In genomic region chr2:143161982-143162837, GRCh38 we compare ENCODE assay signal across 8 cellular contexts. TPM values are rescaled to one million over a fixed set of nuclear protein-coding genes. Genes with fewer than 3 reads are reported as not detected.
DNase-seq lines count a peak whose midpoint lies in the region; ATAC-seq and TF ChIP-seq lines count a peak whose summit lies in the region.

No MANE protein-coding gene starts in this region.

- H3K4me3 Mint-ChIP-seq in activated CD8-positive, alpha-beta memory T cell treated with anti-CD3 and anti-CD28 coated beads, Interleukin-2, amount 10 ng/mL, durations not matched to agents 7 days and 5 days, result no peak overlapping the region
- H3K4me3 Mint-ChIP-seq in WTC11, result no peak overlapping the region
- H3K4me3 Mint-ChIP-seq in stimulated activated naive CD8-positive, alpha-beta T cell treated with anti-CD3 and anti-CD28 coated beads, Interleukin-15, Interleukin-2, amounts not matched to agents 100 ng/mL and 50 ng/mL, for 24 hours, result peak overlapping the region; percentile 12

- H3K36me3 ChIP-seq in colonic mucosa, result no peaks in the 10 kb centered on the region

- no peak overlapping the region for H3K27ac ChIP-seq in colonic mucosa

- H3K9ac ChIP-seq in colonic mucosa (ENCODE audit: low read depth in 2 of 2, low read length in 2 of 2), result no peak overlapping the region

- H3K27ac Mint-ChIP-seq in activated CD8-positive, alpha-beta memory T cell treated with anti-CD3 and anti-CD28 coated beads, Interleukin-2, amount 10 ng/mL, durations not matched to agents 7 days and 5 days, result no peak overlapping the region
- H3K27ac Mint-ChIP-seq in WTC11, result no peak overlapping the region
- H3K27ac Mint-ChIP-seq in stimulated activated naive CD8-positive, alpha-beta T cell treated with anti-CD3 and anti-CD28 coated beads, Interleukin-15, Interleukin-2, amounts not matched to agents 100 ng/mL and 50 ng/mL, for 24 hours, result peak overlapping the region; percentile 17

- intact Hi-C loops in colonic mucosa (cut with DNase I), result no loop called here

- CTCF ChIA-PET in activated CD8-positive, alpha-beta memory T cell treated with anti-CD3 and anti-CD28 coated beads, Interleukin-2, amount 10 ng/mL, durations not matched to agents 7 days and 5 days (lab: Charles Lee), result interaction anchor here (0.9 to 3.3 kb wide), 18 partner anchors 9 to 128 kb away, joined by 3 to 26 read pairs (median 4); no protein-coding TSS in a partner anchor
- CTCF ChIA-PET in WTC11 (lab: Charles Lee), result interaction anchor here (0.5 to 4.7 kb wide), 14 partner anchors 8 to 192 kb away, joined by 3 to 53 read pairs (median 4); no protein-coding TSS in a partner anchor

- H3K9me3 ChIP-seq in colonic mucosa, result no peaks in the 10 kb centered on the region

- no peaks in the 10 kb centered on the region for H3K4me1 ChIP-seq in colonic mucosa

- no peaks in the 10 kb centered on the region for H3K9me3 Mint-ChIP-seq in activated CD8-positive, alpha-beta memory T cell treated with anti-CD3 and anti-CD28 coated beads, Interleukin-2, amount 10 ng/mL, durations not matched to agents 7 days and 5 days (ENCODE audit: low read depth)
- H3K9me3 Mint-ChIP-seq in WTC11, result no peaks in the 10 kb centered on the region
- H3K9me3 Mint-ChIP-seq in stimulated activated naive CD8-positive, alpha-beta T cell treated with anti-CD3 and anti-CD28 coated beads, Interleukin-15, Interleukin-2, amounts not matched to agents 100 ng/mL and 50 ng/mL, for 24 hours, result no peaks in the 10 kb centered on the region

- POLR2A ChIA-PET in WTC11 (lab: Charles Lee), result no interaction called here

- H3K27me3 Mint-ChIP-seq in activated CD8-positive, alpha-beta memory T cell treated with anti-CD3 and anti-CD28 coated beads, Interleukin-2, amount 10 ng/mL, durations not matched to agents 7 days and 5 days, result no peaks in the 10 kb centered on the region
- H3K27me3 Mint-ChIP-seq in WTC11 (ENCODE audit: low read depth), result no peaks in the 10 kb centered on the region
- H3K27me3 Mint-ChIP-seq in stimulated activated naive CD8-positive, alpha-beta T cell treated with anti-CD3 and anti-CD28 coated beads, Interleukin-15, Interleukin-2, amounts not matched to agents 100 ng/mL and 50 ng/mL, for 24 hours, result no peaks in the 10 kb centered on the region

- no peak overlapping the region for H3K4me3 ChIP-seq in colonic mucosa

- H3K27me3 ChIP-seq in colonic mucosa, result no peaks in the 10 kb centered on the region

- peaks cover 49% of the 10 kb centered on the region for H3K4me1 Mint-ChIP-seq in activated CD8-positive, alpha-beta memory T cell treated with anti-CD3 and anti-CD28 coated beads, Interleukin-2, amount 10 ng/mL, durations not matched to agents 7 days and 5 days
- H3K4me1 Mint-ChIP-seq in WTC11, result no peaks in the 10 kb centered on the region
- H3K4me1 Mint-ChIP-seq in stimulated activated naive CD8-positive, alpha-beta T cell treated with anti-CD3 and anti-CD28 coated beads, Interleukin-15, Interleukin-2, amounts not matched to agents 100 ng/mL and 50 ng/mL, for 24 hours (ENCODE audit: low read depth), result peaks cover 88% of the 10 kb centered on the region

- peaks cover 46% of the 10 kb centered on the region for H3K36me3 Mint-ChIP-seq in activated CD8-positive, alpha-beta memory T cell treated with anti-CD3 and anti-CD28 coated beads, Interleukin-2, amount 10 ng/mL, durations not matched to agents 7 days and 5 days
- no peaks in the 10 kb centered on the region for H3K36me3 Mint-ChIP-seq in WTC11
- peaks cover 31% of the 10 kb centered on the region for H3K36me3 Mint-ChIP-seq in stimulated activated naive CD8-positive, alpha-beta T cell treated with anti-CD3 and anti-CD28 coated beads, Interleukin-15, Interleukin-2, amounts not matched to agents 100 ng/mL and 50 ng/mL, for 24 hours (ENCODE audit: low read depth)

- ATAC-seq in activated CD8-positive, alpha-beta memory T cell treated with anti-CD3 and anti-CD28 coated beads, Interleukin-2, amount 10 ng/mL, durations not matched to agents 7 days and 5 days, result peak; percentile 90
- peak; percentile 68 for ATAC-seq in HG02588 (IDR thresholded peaks at IDR 0.05; ENCODE audit: unreplicated experiment)
- ATAC-seq in WTC11, result peak; percentile 99

- DNase-seq in activated CD8-positive, alpha-beta memory T cell treated with anti-CD3 and anti-CD28 coated beads, Interleukin-2, amount 10 ng/mL, durations not matched to agents 7 days and 5 days, result peak; percentile 58
- DNase-seq in activated CD8-positive, alpha-beta memory T cell treated with anti-CD3 and anti-CD28 coated beads for 24 hours, result no peak
- DNase-seq in NCI-H146 treated with DMSO at 0.1 percent for 48 hours (lab: John Stamatoyannopoulos, UW; ENCODE audit: unreplicated experiment) (peak; percentile 18), WTC11 (ENCODE audit: low spot score) (peak; percentile 40), colonic mucosa (peak; percentile 20), mucosa of gallbladder (ENCODE audit: low spot score) (peak; percentile 26)

- TF ChIP-seq CTCF in WTC11 (IDR thresholded peaks at IDR 0.05) (peak; percentile 23; the same call in 1 of the 2 replicates), colonic mucosa (IDR thresholded peaks at IDR 0.05) (peak; percentile 26)

TF ChIP-seq in WTC11, 78 proteins besides CTCF, POLR2A, EP300 and RAD21 (continues in another document):
- TF ChIP-seq SOX15 (CRISPR knock-in tag; IDR thresholded peaks at IDR 0.05) (no peak), NFE2L1 (CRISPR knock-in tag; IDR thresholded peaks at IDR 0.05) (no peak), PRDM15 (CRISPR knock-in tag; IDR thresholded peaks at IDR 0.05) (no peak), AFF4 (CRISPR knock-in tag; IDR thresholded peaks at IDR 0.05; ENCODE audit: borderline replicate concordance) (no peak), NR1H2 (CRISPR knock-in tag; IDR thresholded peaks at IDR 0.05) (no peak), CREB1 (CRISPR knock-in tag; IDR thresholded peaks at IDR 0.05) (no peak), FOXJ3 (CRISPR knock-in tag; IDR thresholded peaks at IDR 0.05; ENCODE audit: borderline replicate concordance) (no peak), MLX (CRISPR knock-in tag; IDR thresholded peaks at IDR 0.05) (no peak)

RNA-seq across cellular contexts. Expression of gene ARHGAP15, which starts 33.0 kb away (rescaled TPM):
- 100 to 1,000 TPM; 101 to 152 TPM for total RNA-seq in activated CD8-positive, alpha-beta memory T cell treated with anti-CD3 and anti-CD28 coated beads, Interleukin-2, amount 10 ng/mL, durations not matched to agents 7 days and 5 days
- total RNA-seq in WTC11 (2021), result 0.25 to 0.28 TPM in 2 of 3 replicates, not detected in the other
- total RNA-seq in colonic mucosa, result 1 to 10 TPM; 1.6 to 3.7 TPM
- 10.0 TPM for total RNA-seq in mucosa of gallbladder
